13 cellular contexts compared by ENCODE assay signal in genomic region chr17:39801055-39801454, GRCh38.
DNase-seq lines count a peak whose midpoint lies in the region; ATAC-seq and TF ChIP-seq lines count a peak whose summit lies in the region.
"Had no signal": no experiment of that assay in that cellular context is flagged by ENCODE, and none has a peak within 500 bp of the region (broad histone marks: within the 10 kb centered on the region; RNA-seq: fewer than 3 reads in every experiment).

No MANE protein-coding gene starts in this region.

- WGBS in sigmoid colon, 2 donors, result 70 to 76% methylated on average over 4 of the region's 4 CpGs

- POLR2A ChIA-PET in activated CD4-positive, alpha-beta memory T cell treated with anti-CD3 and anti-CD28 coated beads for 36 hours (lab: Charles Lee), result interaction anchor here (1.2 to 2.2 kb wide), 2 partner anchors 9 to 17 kb away, joined by 3 to 5 read pairs; no protein-coding TSS in a partner anchor

- H3K4me1 ChIP-seq in KMS-11 (ENCODE audit: low read depth, poor library complexity, severe bottlenecking) (peaks cover 96% of the 10 kb centered on the region), sigmoid colon (no peaks in the 10 kb centered on the region)
- H3K4me1 ChIP-seq: gastroesophageal sphincter had no signal

- TF ChIP-seq POLR2A in sigmoid colon (IDR thresholded peaks at IDR 0.05), result no peak

- ATAC-seq in natural killer cell (no peak), GM21717 (IDR thresholded peaks at IDR 0.05; ENCODE audit: unreplicated experiment) (no peak), HG02885 (IDR thresholded peaks at IDR 0.05; ENCODE audit: poor library complexity, unreplicated experiment) (no peak)
- ATAC-seq: gastroesophageal sphincter, HepG2 had no signal

- no peak for DNase-seq in activated CD4-positive, alpha-beta T cell treated with anti-CD3 and anti-CD28 coated beads, Interleukin-2, amount 10 ng/mL, durations not matched to agents 24 days and 14 days
- no peak for DNase-seq in activated CD4-positive, alpha-beta T cell treated with anti-CD3 and anti-CD28 coated beads, Interleukin-2, amount 50 U/mL, for 48 hours
- no peak for DNase-seq in activated CD4-positive, alpha-beta memory T cell treated with anti-CD3 and anti-CD28 coated beads for 36 hours
- DNase-seq in natural killer cell (no peak), sigmoid colon (no peak)
- DNase-seq: HCEC 1CT, kidney glomerular epithelial cell, NCI-H1694 treated with DMSO at 0.1 percent for 48 hours had no signal

- H3K4me2 ChIP-seq in KMS-11, result peak overlapping the region; percentile 77

- peaks cover 11% of the 10 kb centered on the region for H3K36me3 Mint-ChIP-seq in activated CD4-positive, alpha-beta T cell treated with anti-CD3 and anti-CD28 coated beads, Interleukin-2, amount 10 ng/mL, durations not matched to agents 24 days and 14 days (ENCODE audit: low read depth)
- H3K36me3 Mint-ChIP-seq in activated CD4-positive, alpha-beta memory T cell treated with anti-CD3 and anti-CD28 coated beads for 36 hours, result peaks cover 17% of the 10 kb centered on the region
- H3K36me3 Mint-ChIP-seq in natural killer cell, result no peaks in the 10 kb centered on the region

- H4K20me1 ChIP-seq in KMS-11 (ENCODE audit: insufficient read depth), result no peaks in the 10 kb centered on the region

- H3K27me3 Mint-ChIP-seq in activated CD4-positive, alpha-beta T cell treated with anti-CD3 and anti-CD28 coated beads, Interleukin-2, amount 10 ng/mL, durations not matched to agents 24 days and 14 days, result no peaks in the 10 kb centered on the region
- H3K27me3 Mint-ChIP-seq in activated CD4-positive, alpha-beta memory T cell treated with anti-CD3 and anti-CD28 coated beads for 36 hours, result no peaks in the 10 kb centered on the region
- no peaks in the 10 kb centered on the region for H3K27me3 Mint-ChIP-seq in natural killer cell (ENCODE audit: low read depth in 2 of 2)

- H3K27ac Mint-ChIP-seq in activated CD4-positive, alpha-beta T cell treated with anti-CD3 and anti-CD28 coated beads, Interleukin-2, amount 10 ng/mL, durations not matched to agents 24 days and 14 days, result peak overlapping the region; percentile 76
- peak overlapping the region; percentile 85 for H3K27ac Mint-ChIP-seq in activated CD4-positive, alpha-beta memory T cell treated with anti-CD3 and anti-CD28 coated beads for 36 hours
- peak overlapping the region; percentile 80 to 86 for H3K27ac Mint-ChIP-seq in natural killer cell

- TF ChIP-seq CTCF in KMS-11 (conservative IDR thresholded peaks at IDR 0.05; ENCODE audit: low read depth, low read length), result no peak
- no peak for TF ChIP-seq CTCF in natural killer cell (IDR thresholded peaks at IDR 0.05)
- no peak for TF ChIP-seq CTCF in sigmoid colon (IDR thresholded peaks at IDR 0.05)

- intact Hi-C loops in activated CD4-positive, alpha-beta T cell treated with anti-CD3 and anti-CD28 coated beads, Interleukin-2, amount 10 ng/mL, durations not matched to agents 24 days and 14 days (cut with micrococcal nuclease), result no loop called here
- intact Hi-C loops in activated CD4-positive, alpha-beta memory T cell treated with anti-CD3 and anti-CD28 coated beads for 36 hours (cut with micrococcal nuclease), result no loop called here
- intact Hi-C loops in natural killer cell (cut with micrococcal nuclease) (no loop called here), sigmoid colon (cut with DNase I) (no loop called here)

- H3K27ac ChIP-seq in KMS-11 (peak overlapping the region; percentile 86), sigmoid colon (no peak overlapping the region)
- H3K27ac ChIP-seq: gastroesophageal sphincter had no signal

- H3K79me2 ChIP-seq in KMS-11 (ENCODE audit: insufficient read depth, low read depth), result peaks cover 82% of the 10 kb centered on the region

- H2AFZ ChIP-seq in KMS-11 (ENCODE audit: low read depth), result no peak overlapping the region

- H3K36me3 ChIP-seq in KMS-11 (ENCODE audit: insufficient read depth), result peaks cover 5% of the 10 kb centered on the region; the same call in 1 of the 2 replicates
- no peaks in the 10 kb centered on the region for H3K36me3 ChIP-seq in sigmoid colon
- H3K36me3 ChIP-seq: gastroesophageal sphincter had no signal

- H3K9ac ChIP-seq in KMS-11, result peak overlapping the region; percentile 33

- H3K27me3 ChIP-seq in KMS-11 (ENCODE audit: insufficient read depth, low read depth), result no peaks in the 10 kb centered on the region
- peaks cover 0 to 14% (median 10%) of the 10 kb centered on the region in 3 donors for H3K27me3 ChIP-seq in sigmoid colon

- peak overlapping the region; percentile 61 for H3K4me3 Mint-ChIP-seq in activated CD4-positive, alpha-beta T cell treated with anti-CD3 and anti-CD28 coated beads, Interleukin-2, amount 10 ng/mL, durations not matched to agents 24 days and 14 days
- no peak overlapping the region for H3K4me3 Mint-ChIP-seq in activated CD4-positive, alpha-beta memory T cell treated with anti-CD3 and anti-CD28 coated beads for 36 hours
- H3K4me3 Mint-ChIP-seq in natural killer cell, result no peak overlapping the region

- CTCF ChIA-PET in activated CD4-positive, alpha-beta memory T cell treated with anti-CD3 and anti-CD28 coated beads for 36 hours (lab: Charles Lee), result interaction anchor here (1.0 to 1.7 kb wide), 2 partner anchors 69 to 71 kb away, joined by 3 to 6 read pairs; partner anchors contain the start of gene MIEN1

- H3K9me3 Mint-ChIP-seq in activated CD4-positive, alpha-beta T cell treated with anti-CD3 and anti-CD28 coated beads, Interleukin-2, amount 10 ng/mL, durations not matched to agents 24 days and 14 days, result peaks cover 8% of the 10 kb centered on the region
- H3K9me3 Mint-ChIP-seq in activated CD4-positive, alpha-beta memory T cell treated with anti-CD3 and anti-CD28 coated beads for 36 hours, result no peaks in the 10 kb centered on the region
- no peaks in the 10 kb centered on the region for H3K9me3 Mint-ChIP-seq in natural killer cell

- peaks cover 37% of the 10 kb centered on the region for H3K4me1 Mint-ChIP-seq in activated CD4-positive, alpha-beta T cell treated with anti-CD3 and anti-CD28 coated beads, Interleukin-2, amount 10 ng/mL, durations not matched to agents 24 days and 14 days
- H3K4me1 Mint-ChIP-seq in activated CD4-positive, alpha-beta memory T cell treated with anti-CD3 and anti-CD28 coated beads for 36 hours (ENCODE audit: low read depth), result peaks cover 57% of the 10 kb centered on the region
- H3K4me1 Mint-ChIP-seq in natural killer cell, result peaks cover 41 to 53% of the 10 kb centered on the region in 2 donors

- H3K4me3 ChIP-seq in KMS-11 (IDR thresholded peaks at IDR 0.05; ENCODE audit: insufficient read depth, low read depth, low read length) (no peak overlapping the region), sigmoid colon (no peak overlapping the region)
- H3K4me3 ChIP-seq: gastroesophageal sphincter had no signal

- no peak for TF ChIP-seq EP300 in sigmoid colon (IDR thresholded peaks at IDR 0.05)

- no peaks in the 10 kb centered on the region for H3K9me3 ChIP-seq in sigmoid colon
- H3K9me3 ChIP-seq: gastroesophageal sphincter had no signal
